In genomic region chr5:138338411-138339085, GRCh38 we compare ENCODE assay signal across 8 cellular contexts. TPM values are rescaled to one million over a fixed set of nuclear protein-coding genes. Genes with fewer than 3 reads are reported as not detected.
A peak's percentile ranks its signal among the peaks of the same experiment; 100 is the strongest.
DNase-seq lines count a peak whose midpoint lies in the region; ATAC-seq and TF ChIP-seq lines count a peak whose summit lies in the region.

No MANE protein-coding gene starts in this region.

- H3K27ac ChIP-seq in angular gyrus (ENCODE audit: low read depth, low read length), result peak overlapping the region; percentile 100
- H3K27ac ChIP-seq in transverse colon, result peak overlapping the region; percentile 90 to 95 (median 92)

- no peak for TF ChIP-seq CTCF in GM13977 (IDR thresholded peaks at IDR 0.05; ENCODE audit: extremely low read depth, insufficient read depth, missing control alignments)
- no peak for TF ChIP-seq CTCF in transverse colon (IDR thresholded peaks at IDR 0.05)
- no peak for TF ChIP-seq CTCF in GM13976 (IDR thresholded peaks at IDR 0.05; ENCODE audit: borderline replicate concordance, control extremely low read depth, extremely low read depth, insufficient read depth, missing control alignments)

- peak; percentile 2 for ATAC-seq in HG03103 (IDR thresholded peaks at IDR 0.05; ENCODE audit: low read depth, unreplicated experiment)

- DNase-seq in GM13977 (ENCODE audit: low spot score) (peak; percentile 31), left kidney (ENCODE audit: low read depth, low spot score) (peak; percentile 43), transverse colon (no peak), putamen (ENCODE audit: low spot score) (no peak), midbrain (lab: John Stamatoyannopoulos, UW) (no peak), GM13976 (ENCODE audit: low spot score) (no peak)

- no peaks in the 10 kb centered on the region for H3K27me3 ChIP-seq in transverse colon

- TF ChIP-seq EP300 in transverse colon (IDR thresholded peaks at IDR 0.05; ENCODE audit: low read depth), result no peak

- WGBS in transverse colon (ENCODE audit: low coverage in 1 of 2), 2 donors, result no CpG with 5 or more reads among the region's 21 CpGs

- peaks cover 0 to 6% (median under 1%) of the 10 kb centered on the region in 4 donors for H3K36me3 ChIP-seq in transverse colon

- H3K4me1 ChIP-seq in transverse colon, result peaks cover 8 to 24% (median 15%) of the 10 kb centered on the region in 4 donors

- no peak for TF ChIP-seq POLR2A in transverse colon (IDR thresholded peaks at IDR 0.05)

- peak overlapping the region; percentile 78 to 84 (median 80) for H3K4me3 ChIP-seq in transverse colon

- intact Hi-C loops in transverse colon (cut with DNase I; ENCODE audit: low total_unique reads), result no loop called here

- in situ Hi-C loops in GM13977 (cut with MboI; ENCODE audit: low pct_unique_long_range_greater_than_20kb, low sequenced_read_pairs, unreplicated experiment), result no loop called here
- in situ Hi-C loops in transverse colon (cut with MboI; ENCODE audit: low pct_ligation_motif_present in 1 of 4, low pct_unique_long_range_greater_than_20kb in 1 of 4, low sequenced_read_pairs in 3 of 4), result no loop called here
- in situ Hi-C loops in GM13976 (cut with MboI; ENCODE audit: low sequenced_read_pairs, unreplicated experiment), result no loop called here

- H3K9me3 ChIP-seq in transverse colon, result no peaks in the 10 kb centered on the region

RNA-seq across cellular contexts. Expression of gene FAM53C, which starts 0.5 kb away (rescaled TPM):
- total RNA-seq in transverse colon, result 10 to 100 TPM in 3 of 4 donors, 1 to 10 TPM in 1; 5.2 to 27.7 (median 14.0) TPM

RNA-seq across cellular contexts. Expression of gene CDC25C, which starts 6.9 kb away (rescaled TPM):
- 1 to 10 TPM in 1 of 4 donors, under 1 TPM in 2, not detected in 1; 0.32 to 2.8 (median 0.68) TPM for total RNA-seq in transverse colon

RNA-seq across cellular contexts. Expression of gene KDM3B, which starts 13.9 kb away (rescaled TPM):
- total RNA-seq in transverse colon, result 100 to 1,000 TPM in 1 of 4 donors, 10 to 100 TPM in 3; 60.8 to 101 (median 76.6) TPM

Comparison
In these comparisons a context has a peak if more than half of its experiments do, and no peak if none do; other contexts are left out.
1. DNase-seq: peak in GM13977 (single experiment) and left kidney (single experiment); none in transverse colon (single experiment), putamen (single experiment), midbrain (single experiment) and GM13976 (single experiment).